21 cellular contexts compared by ENCODE assay signal in the genomic region with DNA sequence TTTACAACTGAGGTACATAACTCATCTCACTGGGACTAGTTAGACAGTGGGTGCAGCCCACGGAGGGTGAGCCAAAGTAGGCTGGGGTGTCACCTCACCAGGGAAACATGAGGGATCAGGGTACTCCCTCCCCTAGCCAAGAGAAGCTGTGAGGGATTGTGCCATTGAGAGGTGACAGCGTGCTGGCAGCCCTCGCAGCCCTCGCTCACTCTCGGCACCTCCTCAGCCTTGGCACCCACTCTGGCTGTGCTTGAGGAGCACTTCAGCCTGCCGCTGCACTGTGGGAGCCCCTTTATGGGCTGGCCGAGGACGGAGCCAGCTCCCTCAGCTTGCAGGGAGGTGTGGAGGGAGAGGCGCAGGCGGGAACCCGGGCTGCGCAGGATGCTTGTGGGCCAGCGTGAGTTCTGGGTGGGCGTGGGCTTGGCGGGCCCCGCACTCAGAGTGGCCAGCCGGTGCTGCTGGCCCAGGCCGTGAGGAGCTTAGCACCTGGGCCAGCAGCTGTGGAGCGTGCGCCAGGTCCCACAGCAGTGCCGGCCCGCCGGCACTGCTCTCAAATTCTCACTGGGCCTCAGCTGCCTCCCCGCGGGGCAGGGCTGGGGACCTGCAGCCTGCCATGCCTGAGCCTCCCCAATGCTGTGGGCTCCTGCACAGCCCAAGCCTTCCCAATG. TPM values are rescaled to one million over a fixed set of nuclear protein-coding genes. Genes with fewer than 3 reads are reported as not detected.
DNase-seq lines count a peak whose midpoint lies in the region; ATAC-seq, FAIRE-seq and TF ChIP-seq lines count a peak whose summit lies in the region.
"Had no signal": no experiment of that assay in that cellular context is flagged by ENCODE, and none has a peak within 500 bp of the region (broad histone marks: within the 10 kb centered on the region; RNA-seq: fewer than 3 reads in every experiment).

No MANE protein-coding gene starts in this region.

- H2BK12ac ChIP-seq in H1 (ENCODE audit: low read depth, low read length): no peak overlapping the region

- POLR2A ChIA-PET in H1 (lab: Charles Lee; ENCODE audit: partially characterized antibody): no interaction called here

- no peak for TF ChIP-seq CTCF in heart right ventricle (IDR thresholded peaks at IDR 0.05)
- TF ChIP-seq CTCF in H1 (IDR thresholded peaks at IDR 0.05; ENCODE audit: control extremely low read depth in 1 of 3, insufficient read depth in 1 of 3, low read depth in 1 of 3, low read length in 3 of 3): no peak
- no peak for TF ChIP-seq CTCF in thyroid gland (IDR thresholded peaks at IDR 0.05)

- no peak overlapping the region for H3K23ac ChIP-seq in H1 (ENCODE audit: insufficient read length)

- no peak overlapping the region for H4K91ac ChIP-seq in H1 (replicated peaks; ENCODE audit: insufficient read length, low read length)

- no peak overlapping the region for H2BK120ac ChIP-seq in H1 (replicated peaks; ENCODE audit: low read depth, low read length)

- intact Hi-C loops in right cardiac atrium (cut with DNase I) (no loop called here), heart right ventricle (cut with DNase I) (no loop called here), thyroid gland (cut with DNase I) (no loop called here)

- no peak overlapping the region for H2AK5ac ChIP-seq in H1 (ENCODE audit: low read depth, low read length)

- H3K36me3 ChIP-seq in heart right ventricle (no peaks in the 10 kb centered on the region), H1 (ENCODE audit: control insufficient read depth in 2 of 4, insufficient read depth in 4 of 4, low read length in 3 of 4) (no peaks in the 10 kb centered on the region), thyroid gland (no peaks in the 10 kb centered on the region)
- H3K36me3 ChIP-seq: BE2C had no signal

- no peak overlapping the region for H3K14ac ChIP-seq in H1 (ENCODE audit: insufficient read length)

- no peak for FAIRE-seq in H1 (lab: Jason Lieb, UNC)
- FAIRE-seq: A204.1, GM12892, GM18507 had no signal

- no peak overlapping the region for H2BK5ac ChIP-seq in H1 (ENCODE audit: low read depth, low read length)

- H3K27me3 ChIP-seq in right cardiac atrium (ENCODE audit: control insufficient read depth, insufficient read depth) (no peaks in the 10 kb centered on the region), heart right ventricle (peaks cover 0 to 14% (median 6%) of the 10 kb centered on the region in 7 donors), H1 (replicated peaks in 1 of 4; ENCODE audit: control insufficient read depth in 3 of 4, extremely low read depth in 1 of 4, insufficient read depth in 3 of 4, low read length in 3 of 4) (no peaks in the 10 kb centered on the region), thyroid gland (no peaks in the 10 kb centered on the region)
- H3K27me3 ChIP-seq: BE2C had no signal

- no peak overlapping the region for H3K4me2 ChIP-seq in H1 (ENCODE audit: insufficient read depth in 1 of 2, low read depth in 2 of 2, low read length in 2 of 2)

- H3K79me1 ChIP-seq in H1 (ENCODE audit: low read depth, low read length): no peaks in the 10 kb centered on the region

- H4K20me1 ChIP-seq in H1 (replicated peaks in 1 of 2; ENCODE audit: control insufficient read depth in 1 of 2, insufficient read depth in 2 of 2, low read length in 2 of 2): no peaks in the 10 kb centered on the region

- H3K4ac ChIP-seq in H1 (replicated peaks; ENCODE audit: insufficient read length, low read depth, low read length): no peak overlapping the region

- H4K5ac ChIP-seq in H1 (ENCODE audit: insufficient read length, low read depth, low read length): no peak overlapping the region

- no peak overlapping the region for H3K27ac ChIP-seq in right cardiac atrium (ENCODE audit: low read length)
- no peak overlapping the region for H3K27ac ChIP-seq in heart right ventricle
- H3K27ac ChIP-seq in H1 (ENCODE audit: low read depth, low read length): no peak overlapping the region
- H3K27ac ChIP-seq in thyroid gland: no peak overlapping the region

- no peak overlapping the region for H3K18ac ChIP-seq in H1 (ENCODE audit: extremely low read depth, low read length)

- TF ChIP-seq EP300 in H1 (IDR thresholded peaks at IDR 0.05; ENCODE audit: borderline replicate concordance in 1 of 2, low read depth in 2 of 2, low read length in 2 of 2): no peak

- TF ChIP-seq POLR2A in H1 (IDR thresholded peaks at IDR 0.05; ENCODE audit: control extremely low read depth in 1 of 2, low read depth in 2 of 2, low read length in 2 of 2): no peak
- no peak for TF ChIP-seq POLR2A in thyroid gland (IDR thresholded peaks at IDR 0.05)

- peak; percentile 85 to 88 for ATAC-seq in right cardiac atrium
- ATAC-seq in heart right ventricle: no peak
- no peak for ATAC-seq in HG03108 (IDR thresholded peaks at IDR 0.05; ENCODE audit: unreplicated experiment)

- H2BK15ac ChIP-seq in H1 (ENCODE audit: low read length): no peak overlapping the region

- H3K56ac ChIP-seq in H1 (replicated peaks; ENCODE audit: insufficient read length, low read depth, low read length): no peak overlapping the region

- no peak overlapping the region for H4K8ac ChIP-seq in H1 (ENCODE audit: extremely low read depth, insufficient read depth, low read length)

- H3K4me1 ChIP-seq in right cardiac atrium (ENCODE audit: control insufficient read depth, insufficient read depth, low read length) (no peaks in the 10 kb centered on the region), heart right ventricle (no peaks in the 10 kb centered on the region), H1 (replicated peaks in 1 of 4; ENCODE audit: control insufficient read depth in 3 of 4, insufficient read depth in 4 of 4, low read length in 3 of 4) (peaks cover 0 to 5% (median 0%) of the 10 kb centered on the region in 4 experiments; a peak in 2 of 7 replicates), thyroid gland (peaks cover 0 to 7% of the 10 kb centered on the region in 2 donors)
- H3K4me1 ChIP-seq: BE2C had no signal

- H3K9ac ChIP-seq in H1 (replicated peaks in 1 of 4; ENCODE audit: extremely low read depth in 1 of 4, low read depth in 3 of 4, low read length in 3 of 4): no peak overlapping the region

- no peak overlapping the region for H3K4me3 ChIP-seq in right cardiac atrium (ENCODE audit: low read length)
- no peak overlapping the region for H3K4me3 ChIP-seq in heart right ventricle
- no peak overlapping the region for H3K4me3 ChIP-seq in H1 (ENCODE audit: extremely low read depth in 1 of 4, insufficient read depth in 2 of 4, low read depth in 3 of 4, low read length in 4 of 4)
- no peak overlapping the region for H3K4me3 ChIP-seq in thyroid gland (replicated peaks in 1 of 3)

- H2AFZ ChIP-seq in H1 (ENCODE audit: low read length): peak overlapping the region; percentile 93; the same call in 1 of the 2 replicates

- DNase-seq in right cardiac atrium (peak; percentile 40 to 79 (median 77)), heart right ventricle (no peak), H1 (ENCODE audit: low read depth in 1 of 2, low spot score in 2 of 2) (no peak), thyroid gland (peak; percentile 19 to 43), HPDE6-E6E7 (ENCODE audit: extremely low spot score) (no peak), NCI-H1105 treated with DMSO at 0.1 percent for 48 hours (lab: John Stamatoyannopoulos, UW) (no peak)
- DNase-seq: ACHN; BE2C; C1 segment of cervical spinal cord; CD4-positive, CD25-positive, alpha-beta regulatory T cell; CD8-positive, alpha-beta memory T cell; COR-L47; DMS 273 treated with DMSO at 0.1 percent for 48 hours; DMS53; GDM1; GOT3; H9 had no signal

- H3K79me2 ChIP-seq in H1 (ENCODE audit: control insufficient read depth in 1 of 2, insufficient read depth in 2 of 2, low read length in 2 of 2): no peaks in the 10 kb centered on the region

- no peak for TF ChIP-seq RAD21 in H1 (IDR thresholded peaks at IDR 0.05 in 1 of 2, conservative IDR thresholded peaks at IDR 0.05 in 1 of 2; ENCODE audit: low read depth in 2 of 2, low read length in 2 of 2)

- H3K9me3 ChIP-seq in right cardiac atrium (ENCODE audit: control insufficient read depth, low read length): no peaks in the 10 kb centered on the region
- H3K9me3 ChIP-seq in heart right ventricle: peaks cover 0 to 6% (median 0%) of the 10 kb centered on the region in 11 donors
- H3K9me3 ChIP-seq in H1 (ENCODE audit: insufficient read depth in 2 of 2, low read depth in 1 of 2, low read length in 1 of 2): no peaks in the 10 kb centered on the region; a peak in 1 of 4 replicates
- no peaks in the 10 kb centered on the region for H3K9me3 ChIP-seq in thyroid gland
- H3K9me3 ChIP-seq: BE2C had no signal

- H2BK20ac ChIP-seq in H1 (ENCODE audit: low read length): no peak overlapping the region

- 86% methylated on average over 25 of the region's 25 CpGs for WGBS in right cardiac atrium
- WGBS in heart right ventricle, 2 donors: 93 to 94% methylated on average over 24 to 25 of the region's 25 CpGs
- WGBS in H1 (ENCODE audit: extremely low coverage in 1 of 2, insufficient coverage in 1 of 2, insufficient read length in 1 of 2, insufficient replicate concordance in 2 of 2, low coverage in 1 of 2, low lambda C conversion rate in 2 of 2, missing lambda C conversion rate in 1 of 2), 2 experiments: 97% methylated on average over 16 of the region's 25 CpGs; no CpG with 5 or more reads in 1 of the 2 experiments
- WGBS in thyroid gland, 2 donors: 72 to 93% methylated on average over 5 to 9 of the region's 25 CpGs

- CTCF ChIA-PET in H1 (lab: Charles Lee; ENCODE audit: partially characterized antibody): interaction anchor here (0.6 to 2.5 kb wide), 8 partner anchors 10 to 1460 kb away, joined by 3 to 10 read pairs (median 3); no protein-coding TSS in a partner anchor

- H3K23me2 ChIP-seq in H1 (ENCODE audit: low read depth, low read length): no peaks in the 10 kb centered on the region

TF ChIP-seq in H1, 55 proteins besides CTCF, POLR2A, EP300 and RAD21 (continues in another document):
- TF ChIP-seq RFX5 (IDR thresholded peaks at IDR 0.05; ENCODE audit: borderline replicate concordance, low read depth, low read length) (no peak), RXRA (IDR thresholded peaks at IDR 0.05; ENCODE audit: insufficient read depth, low read depth, low read length) (no peak), FOSL1 (IDR thresholded peaks at IDR 0.05; ENCODE audit: insufficient read depth, low read depth, low read length) (no peak), NRF1 (IDR thresholded peaks at IDR 0.05; ENCODE audit: low read depth, low read length) (no peak), SIRT6 (IDR thresholded peaks at IDR 0.05; ENCODE audit: low read length) (no peak)

RNA-seq across cellular contexts. Expression of a gene that starts 44.5 kb away (rescaled TPM):
- 1 to 10 TPM; 6.5 to 7.7 (median 7.1) TPM for total RNA-seq in right cardiac atrium
- polyA plus RNA-seq in right cardiac atrium: 2.5 TPM
- 1 to 10 TPM; 1.7 to 5.2 (median 3.0) TPM for total RNA-seq in heart right ventricle
- polyA plus RNA-seq in heart right ventricle: under 1 TPM; 0.66 to 0.68 TPM
- total RNA-seq in H1 (2021; fragmentation: NEBNext Ultra II Directional; extraction: Animal tissue kit (Norgen Biotek cat#: 25700)): 13.2 and 15.4 TPM in 2 replicates
- 3.4 and 4.8 TPM in 2 replicates for polyA plus RNA-seq in H1 (2011; rRNA removed)
- polyA plus RNA-seq in H1 (2011; cell fraction: cytosol; rRNA removed): 5.9 TPM
- polyA plus RNA-seq in H1 (2011; cell fraction: nucleus; rRNA removed): 5.7 TPM
- 5.3 to 17.2 TPM (median 8.3 TPM) in 4 replicates for polyA plus RNA-seq in H1 (2012, experiment 1 of 2)
- 5.9 TPM for polyA plus RNA-seq in H1 (2012, experiment 2 of 2)
- polyA plus RNA-seq in H1 (2013, experiment 1 of 2): 9.4 TPM
- 10.3 TPM for polyA plus RNA-seq in H1 (2013, experiment 2 of 2)
- 2.6 and 3.4 TPM in 2 replicates for polyA minus RNA-seq in H1 (2011; rRNA and poly(A)+ RNA removed)
- 4.6 TPM for polyA minus RNA-seq in H1 (2011; cell fraction: cytosol; rRNA and poly(A)+ RNA removed)
- 10.6 TPM for polyA minus RNA-seq in H1 (2011; cell fraction: nucleus; rRNA and poly(A)+ RNA removed)
- 10 to 100 TPM; 10.0 to 23.8 (median 13.0) TPM for total RNA-seq in thyroid gland

Comparison
In these comparisons a context has a peak if more than half of its experiments do, and no peak if none do; other contexts are left out.
1. ATAC-seq: peak in right cardiac atrium (2 of 2); none in heart right ventricle (0 of 8) and HG03108 (single experiment).
2. DNase-seq: peak in right cardiac atrium (3 of 3) and thyroid gland (2 of 2); none in heart right ventricle (0 of 2), H1 (0 of 2), HPDE6-E6E7 (single experiment) and NCI-H1105 treated with DMSO at 0.1 percent for 48 hours (single experiment).